Comparison of ENCODE assay signal across 8 cellular contexts in the genomic region with DNA sequence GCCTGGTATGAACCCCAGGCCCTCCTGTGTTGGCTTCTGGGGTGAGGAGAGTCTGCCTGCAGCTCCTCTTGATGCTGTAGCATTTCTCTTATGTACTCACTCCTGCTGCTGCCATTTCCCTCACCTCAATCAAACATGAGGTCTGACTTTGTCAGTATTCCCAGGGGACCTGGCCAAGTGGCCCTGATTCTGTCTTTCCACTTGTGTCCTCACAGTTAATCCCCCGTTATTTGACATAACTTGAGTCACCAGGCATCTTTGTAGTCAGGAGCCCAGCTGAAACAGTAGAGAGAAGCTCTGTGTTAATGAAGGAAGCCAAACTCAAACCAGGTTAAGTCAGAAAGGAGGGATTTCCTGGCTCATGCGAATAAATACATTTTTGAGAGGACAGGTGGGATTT. TPM values are rescaled to one million over a fixed set of nuclear protein-coding genes. Genes with fewer than 3 reads are reported as not detected.
"Had no signal": no experiment of that assay in that cellular context is flagged by ENCODE, and none has a peak within 500 bp of the region (broad histone marks: within the 10 kb centered on the region; RNA-seq: fewer than 3 reads in every experiment).

No MANE protein-coding gene starts in this region.

- H3K36me3 Mint-ChIP-seq: IgD-negative memory B cell had no signal

- H3K27ac ChIP-seq: GM23248, HL-60 had no signal

- H3K4me3 Mint-ChIP-seq: HFFc6, IgD-negative memory B cell had no signal

- H3K4me3 ChIP-seq: GM23248, HAP-1 had no signal

- ATAC-seq: HCT116, HepG2 had no signal

- H3K9me3 Mint-ChIP-seq: HFFc6, IgD-negative memory B cell had no signal

- H3K27ac Mint-ChIP-seq: HFFc6, IgD-negative memory B cell had no signal

- H2AFZ ChIP-seq: GM23248 had no signal

- H3K36me3 ChIP-seq: HAP-1 had no signal

- DNase-seq: GM23248, H7, HFFc6 had no signal

- FAIRE-seq: HepG2 had no signal

- H3K9ac ChIP-seq: GM23248 had no signal

- H3K4me1 ChIP-seq: HAP-1 had no signal

- H3K9me3 ChIP-seq: HAP-1 had no signal

RNA-seq across cellular contexts. Expression of gene SLC9A2, which starts 55.0 kb away (rescaled TPM):
- total RNA-seq: GM23248, HFFc6 had no signal
- polyA plus RNA-seq: GM23248, HepG2, IgD-negative memory B cell had no signal
